Comparison of ENCODE assay signal across 12 cellular contexts in the genomic region with DNA sequence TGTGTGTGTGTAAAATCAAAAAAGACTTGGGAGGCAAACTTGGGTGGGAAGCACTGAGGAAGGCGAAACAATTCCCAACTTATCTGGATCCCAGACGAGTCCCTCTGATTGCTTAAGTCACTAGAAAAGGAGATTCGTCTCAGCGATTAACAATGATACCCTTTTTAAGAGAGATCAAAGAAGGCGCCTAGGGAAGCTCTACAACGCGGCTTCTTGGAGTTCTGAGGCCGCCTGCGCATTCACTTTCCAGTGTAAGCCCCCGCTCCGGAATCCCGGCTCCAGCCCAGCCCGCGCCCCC. TPM values are rescaled to one million over a fixed set of nuclear protein-coding genes. Genes with fewer than 3 reads are reported as not detected.
DNase-seq lines count a peak whose midpoint lies in the region; ATAC-seq and TF ChIP-seq lines count a peak whose summit lies in the region.
"Had no signal": no experiment of that assay in that cellular context is flagged by ENCODE, and none has a peak within 500 bp of the region (broad histone marks: within the 10 kb centered on the region; RNA-seq: fewer than 3 reads in every experiment).

No MANE protein-coding gene starts in this region.

- CTCF ChIA-PET in WTC11 (lab: Charles Lee) = interaction anchor here (0.6 to 3.1 kb wide), 7 partner anchors 10 to 677 kb away, joined by 4 to 63 read pairs (median 4); a partner anchor contains a TSS

- H3K36me3 Mint-ChIP-seq in WTC11 = no peaks in the 10 kb centered on the region

- ATAC-seq in WTC11 = no peak
- ATAC-seq in GM21786 (IDR thresholded peaks at IDR 0.05; ENCODE audit: unreplicated experiment) = no peak
- no peak for ATAC-seq in HG03460 (IDR thresholded peaks at IDR 0.05; ENCODE audit: unreplicated experiment)

- TF ChIP-seq CTCF in WTC11 (IDR thresholded peaks at IDR 0.05) = no peak

- H3K27ac ChIP-seq in caudate nucleus (ENCODE audit: low read depth, low read length) = no peak overlapping the region

- no peaks in the 10 kb centered on the region for H3K9me3 Mint-ChIP-seq in WTC11

- H3K27me3 ChIP-seq in iPS-15b (ENCODE audit: control insufficient read depth, insufficient read depth, low read length) = peaks cover 99% of the 10 kb centered on the region
- H3K27me3 ChIP-seq in skeletal muscle satellite cell (ENCODE audit: control insufficient read depth, insufficient read depth, low read length) = peaks cover 75% of the 10 kb centered on the region

- no peaks in the 10 kb centered on the region for H3K36me3 ChIP-seq in iPS-15b (ENCODE audit: control insufficient read depth, insufficient read depth, low read length)
- H3K36me3 ChIP-seq in skeletal muscle satellite cell (ENCODE audit: insufficient read depth, low read length) = no peaks in the 10 kb centered on the region

- H3K4me1 Mint-ChIP-seq in WTC11 = peaks cover 30% of the 10 kb centered on the region

- no peak overlapping the region for H3K27ac Mint-ChIP-seq in WTC11

- peak overlapping the region; percentile 63 for H3K4me3 ChIP-seq in iPS-15b (ENCODE audit: low read depth, low read length)
- H3K4me3 ChIP-seq in skeletal muscle satellite cell (ENCODE audit: low read length) = peak overlapping the region; percentile 77

- H3K9ac ChIP-seq in iPS-15b (ENCODE audit: low read depth, low read length) = no peak overlapping the region
- peak overlapping the region; percentile 85 for H3K9ac ChIP-seq in skeletal muscle satellite cell (ENCODE audit: low read depth, low read length)

- H3K9me3 ChIP-seq in iPS-15b (ENCODE audit: control insufficient read depth, insufficient read depth, low read length) = no peaks in the 10 kb centered on the region
- H3K9me3 ChIP-seq in skeletal muscle satellite cell (replicated peaks; ENCODE audit: low read length) = no peaks in the 10 kb centered on the region

- H3K4me1 ChIP-seq in iPS-15b (ENCODE audit: control insufficient read depth, insufficient read depth, low read length) = no peaks in the 10 kb centered on the region
- peaks cover 25% of the 10 kb centered on the region for H3K4me1 ChIP-seq in skeletal muscle satellite cell (ENCODE audit: control insufficient read depth, insufficient read depth, low read length)

- POLR2A ChIA-PET in WTC11 (lab: Charles Lee) = no interaction called here

- peak overlapping the region; percentile 96 for H3K4me2 ChIP-seq in skeletal muscle satellite cell (ENCODE audit: low read length)

- H3K4me3 Mint-ChIP-seq in WTC11 = peak overlapping the region; percentile 72

- peaks cover 100% of the 10 kb centered on the region for H3K27me3 Mint-ChIP-seq in WTC11 (ENCODE audit: low read depth)

- peak; percentile 59 for DNase-seq in NCI-H2227 (lab: John Stamatoyannopoulos, UW; ENCODE audit: unreplicated experiment)
- DNase-seq in NCI-H2227 treated with DMSO at 0.1 percent for 48 hours (lab: John Stamatoyannopoulos, UW) = no peak
- no peak for DNase-seq in WTC11 (ENCODE audit: low spot score)
- DNase-seq in caudate nucleus (lab: John Stamatoyannopoulos, UW) = no peak
- DNase-seq: DMS 273 treated with DMSO at 0.1 percent for 48 hours, Kasumi-1, left colon had no signal

TF ChIP-seq in WTC11, 78 proteins besides CTCF, POLR2A, EP300 and RAD21:
- TF ChIP-seq, protein P1, sequence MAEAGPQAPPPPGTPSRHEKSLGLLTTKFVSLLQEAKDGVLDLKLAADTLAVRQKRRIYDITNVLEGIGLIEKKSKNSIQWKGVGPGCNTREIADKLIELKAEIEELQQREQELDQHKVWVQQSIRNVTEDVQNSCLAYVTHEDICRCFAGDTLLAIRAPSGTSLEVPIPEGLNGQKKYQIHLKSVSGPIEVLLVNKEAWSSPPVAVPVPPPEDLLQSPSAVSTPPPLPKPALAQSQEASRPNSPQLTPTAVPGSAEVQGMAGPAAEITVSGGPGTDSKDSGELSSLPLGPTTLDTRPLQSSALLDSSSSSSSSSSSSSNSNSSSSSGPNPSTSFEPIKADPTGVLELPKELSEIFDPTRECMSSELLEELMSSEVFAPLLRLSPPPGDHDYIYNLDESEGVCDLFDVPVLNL (CRISPR knock-in tag; IDR thresholded peaks at IDR 0.05; ENCODE audit: borderline replicate concordance, low read depth) = no peak
- TF ChIP-seq MYBL2 (CRISPR knock-in tag; IDR thresholded peaks at IDR 0.05) = no peak
- no peak for TF ChIP-seq MXD4 (CRISPR knock-in tag; IDR thresholded peaks at IDR 0.05; ENCODE audit: borderline replicate concordance)
- TF ChIP-seq, protein P2, sequence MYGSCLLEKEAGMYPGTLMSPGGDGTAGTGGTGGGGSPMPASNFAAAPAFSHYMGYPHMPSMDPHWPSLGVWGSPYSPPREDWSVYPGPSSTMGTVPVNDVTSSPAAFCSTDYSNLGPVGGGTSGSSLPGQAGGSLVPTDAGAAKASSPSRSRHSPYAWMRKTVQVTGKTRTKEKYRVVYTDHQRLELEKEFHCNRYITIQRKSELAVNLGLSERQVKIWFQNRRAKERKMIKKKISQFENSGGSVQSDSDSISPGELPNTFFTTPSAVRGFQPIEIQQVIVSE (CRISPR knock-in tag; IDR thresholded peaks at IDR 0.05; ENCODE audit: borderline replicate concordance) = no peak

RNA-seq across cellular contexts. Expression of a gene that starts 8.7 kb away (rescaled TPM):
- total RNA-seq in WTC11 (2021) = 0.15 TPM in 1 of 3 replicates, not detected in the others
- 28.9 and 29.3 TPM in 2 replicates for total RNA-seq in skeletal muscle satellite cell (2012; rRNA removed)
- total RNA-seq: A172 had no signal
